12 cellular contexts compared by ENCODE assay signal in genomic region chr6:131979515-131980337, GRCh38. TPM values are rescaled to one million over a fixed set of nuclear protein-coding genes. Genes with fewer than 3 reads are reported as not detected.
DNase-seq lines count a peak whose midpoint lies in the region; ATAC-seq and TF ChIP-seq lines count a peak whose summit lies in the region.
"Had no signal": no experiment of that assay in that cellular context is flagged by ENCODE, and none has a peak within 500 bp of the region (broad histone marks: within the 10 kb centered on the region; RNA-seq: fewer than 3 reads in every experiment).

No MANE protein-coding gene starts in this region.

- H3K4me1 ChIP-seq in skeletal muscle satellite cell (ENCODE audit: control insufficient read depth, insufficient read depth, low read length) = peaks cover 69% of the 10 kb centered on the region

- H3K36me3 ChIP-seq in skeletal muscle satellite cell (ENCODE audit: insufficient read depth, low read length) = no peaks in the 10 kb centered on the region
- H3K36me3 ChIP-seq: left ventricle myocardium inferior had no signal

- H3K9ac ChIP-seq in skeletal muscle satellite cell (ENCODE audit: low read depth, low read length) = no peak overlapping the region

- H3K9me3 ChIP-seq in skeletal muscle satellite cell (replicated peaks; ENCODE audit: low read length) = no peaks in the 10 kb centered on the region
- H3K9me3 ChIP-seq: left ventricle myocardium inferior had no signal

- H3K4me3 ChIP-seq in skeletal muscle satellite cell (ENCODE audit: low read length) = no peak overlapping the region
- H3K4me3 ChIP-seq: GM23338, left ventricle myocardium inferior had no signal

- ATAC-seq in SK-N-SH treated with all-trans-retinoic acid at 6 μM for 48 hours (peak; percentile 72), HG03159 (IDR thresholded peaks at IDR 0.05; ENCODE audit: unreplicated experiment) (no peak), GM21717 (IDR thresholded peaks at IDR 0.05; ENCODE audit: unreplicated experiment) (no peak)
- ATAC-seq: GM23338, natural killer cell had no signal

- POLR2A ChIA-PET in GM10248 (lab: Yijun Ruan, JAX) = no interaction called here

- H3K4me2 ChIP-seq in skeletal muscle satellite cell (ENCODE audit: low read length) = peak overlapping the region; percentile 12
- H3K4me2 ChIP-seq: GM23338 had no signal

- TF ChIP-seq CTCF in GM10248 (IDR thresholded peaks at IDR 0.05; ENCODE audit: control extremely low read depth, extremely low read depth, low read depth, missing control alignments) = no peak

- CTCF ChIA-PET in GM10248 (lab: Yijun Ruan, JAX) = interaction anchor here (0.7 to 1.8 kb wide), 2 partner anchors 11 to 45 kb away, joined by 3 to 7 read pairs; no protein-coding TSS in a partner anchor

- H3K27me3 ChIP-seq in skeletal muscle satellite cell (ENCODE audit: control insufficient read depth, insufficient read depth, low read length) = no peaks in the 10 kb centered on the region

- peak; percentile 67 for DNase-seq in GM03348 (ENCODE audit: low spot score)
- peak; percentile 97 for DNase-seq in fibroblast of peridontal ligament (ENCODE audit: extremely low read depth)
- no peak for DNase-seq in GM10248 (ENCODE audit: extremely low spot score)
- no peak for DNase-seq in NCI-H187 (lab: John Stamatoyannopoulos, UW)
- DNase-seq: left ventricle myocardium inferior, natural killer cell, NCI-H146 had no signal

TF ChIP-seq in SK-N-SH treated with all-trans-retinoic acid at 6 μM for 48 hours, 23 proteins besides CTCF, POLR2A, EP300 and RAD21:
- 0 out of 2 replicates have a peak, but pooled peaks have one; percentile 35 for TF ChIP-seq TOX (CRISPR knock-in tag; IDR thresholded peaks at IDR 0.05; ENCODE audit: borderline replicate concordance)
- TF ChIP-seq OSR1 (CRISPR knock-in tag; IDR thresholded peaks at IDR 0.05) = no peak
TF ChIP-seq in SK-N-SH treated with all-trans-retinoic acid at 6 μM for 48 hours: peak in this region for 1.

RNA-seq across cellular contexts. Expression of gene CCN2, which starts 28.6 kb away (rescaled TPM):
- 11.2 and 18.8 TPM in 2 replicates for total RNA-seq in skeletal muscle satellite cell (2012; rRNA removed)
- total RNA-seq: natural killer cell had no signal

Comparison
In these comparisons a context has a peak if more than half of its experiments do, and no peak if none do; other contexts are left out.
1. DNase-seq: peak in GM03348 (single experiment) and fibroblast of peridontal ligament (single experiment); none in GM10248 (single experiment) and NCI-H187 (0 of 2).